In genomic region chr16:8677481-8677880, GRCh38 we compare ENCODE assay signal across 16 cellular contexts.
DNase-seq lines count a peak whose midpoint lies in the region; ATAC-seq and TF ChIP-seq lines count a peak whose summit lies in the region.
"Had no signal": no experiment of that assay in that cellular context is flagged by ENCODE, and none has a peak within 500 bp of the region (broad histone marks: within the 10 kb centered on the region; RNA-seq: fewer than 3 reads in every experiment).

No MANE protein-coding gene starts in this region.

- H3K4me1 ChIP-seq in adipocyte (ENCODE audit: control insufficient read depth, insufficient read depth, low read length): peaks cover 25% of the 10 kb centered on the region

- H3K4me3 ChIP-seq in AG04449 (ENCODE audit: low read depth, low read length): no peak overlapping the region
- H3K4me3 ChIP-seq in adipocyte (ENCODE audit: low read length): no peak overlapping the region

- no peaks in the 10 kb centered on the region for H3K27me3 ChIP-seq in adipocyte (replicated peaks; ENCODE audit: control insufficient read depth, insufficient read depth, low read length)

- H3K9me3 ChIP-seq in adipocyte (ENCODE audit: control insufficient read depth, low read length): no peaks in the 10 kb centered on the region

- ATAC-seq in GM18498 (IDR thresholded peaks at IDR 0.05; ENCODE audit: unreplicated experiment): no peak
- ATAC-seq: stimulated activated naive CD8-positive, alpha-beta T cell treated with anti-CD3 and anti-CD28 coated beads, Interleukin-15, Interleukin-2, amounts not matched to agents 100 U/mL and 50 U/mL, for 24 hours had no signal

- DNase-seq in AG04449 (ENCODE audit: low read depth, low spot score) (peak; percentile 5), HCEC 1CT (peak; percentile 2), adipocyte (ENCODE audit: low read depth) (peak; percentile 39), iris pigment epithelial cell (ENCODE audit: low read depth) (peak; percentile 5), NCI-H2196 treated with DMSO at 0.1 percent for 48 hours (lab: John Stamatoyannopoulos, UW; ENCODE audit: unreplicated experiment) (no peak), NCI-H128 (lab: John Stamatoyannopoulos, UW; ENCODE audit: unreplicated experiment) (no peak), NCI-H146 (lab: John Stamatoyannopoulos, UW) (no peak)
- DNase-seq: activated CD4-positive, alpha-beta T cell treated with anti-CD3 and anti-CD28 coated beads, Interleukin-2, amount 50 U/mL, for 48 hours; activated naive CD4-positive, alpha-beta T cell treated with anti-CD3 and anti-CD28 coated beads, Interleukin-2, amount 50 U/mL, for 16 hours; activated T-cell treated with anti-CD3 and anti-CD28 coated beads, Interleukin-2, amount 50 U/mL, for 24 hours; COR-L47; erythroblast; GDM1; NCI-H1092 treated with DMSO at 0.1 percent for 48 hours; stimulated activated naive CD8-positive, alpha-beta T cell treated with anti-CD3 and anti-CD28 coated beads, Interleukin-15, Interleukin-2, amounts not matched to agents 100 U/mL and 50 U/mL, for 24 hours had no signal

- H3K36me3 ChIP-seq in adipocyte (ENCODE audit: control insufficient read depth, insufficient read depth, low read length, severe bottlenecking): no peaks in the 10 kb centered on the region

- no peak overlapping the region for H3K9ac ChIP-seq in adipocyte (ENCODE audit: low read length)

- no peak for TF ChIP-seq CTCF in AG04449 (IDR thresholded peaks at IDR 0.05; ENCODE audit: insufficient read depth, low read length, missing control alignments)

- CTCF ChIA-PET in AG04449 (lab: Yijun Ruan, JAX): interaction anchor here (1.9 to 2.4 kb wide), 2 partner anchors 16 to 114 kb away, joined by 7 to 8 read pairs; no protein-coding TSS in a partner anchor

- POLR2A ChIA-PET in AG04449 (lab: Yijun Ruan, JAX): interaction anchor here (0.7 kb wide), 1 partner anchor 120 kb away, joined by 3 read pairs; no protein-coding TSS in a partner anchor

Comparison
In these comparisons a context has a peak if more than half of its experiments do, and no peak if none do; other contexts are left out.
1. DNase-seq: peak in AG04449 (single experiment), HCEC 1CT (single experiment), adipocyte (single experiment) and iris pigment epithelial cell (single experiment); none in NCI-H2196 treated with DMSO at 0.1 percent for 48 hours (single experiment), NCI-H128 (single experiment) and NCI-H146 (single experiment).